In the genomic region with DNA sequence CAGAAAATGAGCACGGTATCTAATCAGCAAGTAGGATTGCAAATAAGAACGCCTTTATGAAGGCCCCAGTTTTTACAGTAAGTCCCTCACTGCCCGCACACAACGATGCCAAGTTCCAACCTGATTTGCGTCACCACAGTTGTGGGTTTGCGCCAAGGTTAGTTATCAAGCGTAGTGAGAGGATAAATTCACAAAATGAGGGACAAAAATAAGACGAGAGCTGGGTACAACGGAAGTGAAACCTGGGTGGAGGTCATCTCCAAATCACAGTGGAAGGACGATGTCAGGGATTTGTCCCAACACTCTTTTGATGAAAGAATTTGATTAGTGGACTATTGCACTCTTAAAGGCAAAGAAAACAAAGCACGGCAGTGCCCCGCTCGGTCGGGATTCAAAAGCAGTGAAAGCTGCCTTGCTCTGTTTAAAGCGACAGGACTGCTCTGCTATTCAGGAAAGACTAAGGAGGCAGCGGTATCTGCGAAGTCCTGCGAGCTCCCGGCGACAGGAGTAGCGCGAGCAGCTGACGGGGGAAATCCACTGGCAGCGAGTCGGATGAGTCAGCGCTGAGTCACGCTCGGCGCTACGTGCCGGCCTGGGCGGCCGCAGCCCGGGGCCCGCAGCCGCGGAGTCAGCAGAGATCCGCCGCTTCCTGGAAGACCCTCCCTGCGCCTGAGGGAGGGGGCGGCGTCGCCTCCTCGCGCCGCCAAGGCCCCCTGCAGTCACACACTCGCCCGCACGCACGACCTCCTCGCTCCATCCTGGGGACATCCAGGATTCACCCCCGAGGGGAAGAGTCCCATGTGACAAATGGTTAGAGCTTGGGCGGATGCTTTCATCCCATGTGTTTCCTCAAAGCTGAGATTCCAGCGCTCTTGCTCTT, we compare ENCODE assay signal across 8 cellular contexts.
DNase-seq lines count a peak whose midpoint lies in the region; ATAC-seq and TF ChIP-seq lines count a peak whose summit lies in the region.

No MANE protein-coding gene starts in this region.

- peaks cover 9% of the 10 kb centered on the region for H3K36me3 Mint-ChIP-seq in activated naive CD4-positive, alpha-beta T cell treated with anti-CD3 and anti-CD28 coated beads for 36 hours (ENCODE audit: low read depth)

- CTCF ChIA-PET in activated naive CD4-positive, alpha-beta T cell treated with anti-CD3 and anti-CD28 coated beads for 36 hours (lab: Charles Lee) = interaction anchor here (0.5 to 2.6 kb wide), 6 partner anchors 43 to 348 kb away, joined by 3 to 16 read pairs (median 3); a partner anchor contains a TSS

- H3K9me3 ChIP-seq in gastroesophageal sphincter (no peaks in the 10 kb centered on the region), neutrophil (no peaks in the 10 kb centered on the region)

- WGBS in gastroesophageal sphincter (ENCODE audit: low coverage in 1 of 2), 2 donors = 0 to 2% methylated on average over 12 to 15 of the region's 54 CpGs

- DNase-seq in ELF-1 (ENCODE audit: low read depth, low spot score) (peak; percentile 100), GOT3 (lab: John Stamatoyannopoulos, UW) (peak; percentile 88), LNCaP clone FGC (ENCODE audit: low read depth) (peak; percentile 86), SIG-M5 treated with dmso at 0.1 percent for 504 hours (lab: John Stamatoyannopoulos, UW; ENCODE audit: unreplicated experiment) (peak; percentile 87), substantia nigra (lab: John Stamatoyannopoulos, UW) (peak; percentile 53 to 94 (median 84))
- DNase-seq in activated naive CD4-positive, alpha-beta T cell treated with anti-CD3 and anti-CD28 coated beads for 36 hours = peak; percentile 94

- H3K36me3 ChIP-seq in gastroesophageal sphincter = no peaks in the 10 kb centered on the region
- no peaks in the 10 kb centered on the region for H3K36me3 ChIP-seq in neutrophil

- H3K4me3 ChIP-seq in LNCaP clone FGC (ENCODE audit: low read depth, low read length) (peak overlapping the region; percentile 41), gastroesophageal sphincter (peak overlapping the region; percentile 57 to 61), neutrophil (ENCODE audit: low read depth in 1 of 2, low read length in 1 of 2) (peak overlapping the region; percentile 67 to 73)

- peaks cover 18% of the 10 kb centered on the region for H3K9me3 Mint-ChIP-seq in activated naive CD4-positive, alpha-beta T cell treated with anti-CD3 and anti-CD28 coated beads for 36 hours

- TF ChIP-seq CTCF in LNCaP clone FGC (IDR thresholded peaks at IDR 0.05; ENCODE audit: control insufficient read depth, extremely low read depth, insufficient read depth) (0 out of 2 replicates have a peak, but pooled peaks have one; percentile 8), gastroesophageal sphincter (IDR thresholded peaks at IDR 0.05) (peak in 3 of 4 experiments; percentile 11 to 16 (median 13)), neutrophil (IDR thresholded peaks at IDR 0.05) (no peak)

- no peak for TF ChIP-seq EP300 in gastroesophageal sphincter (IDR thresholded peaks at IDR 0.05)

- H3K27ac ChIP-seq in gastroesophageal sphincter = peak overlapping the region; percentile 80 to 95 (median 92)
- peak overlapping the region; percentile 78 for H3K27ac ChIP-seq in neutrophil
- peak overlapping the region; percentile 83 for H3K27ac ChIP-seq in substantia nigra (ENCODE audit: low read depth, low read length, poor library complexity, severe bottlenecking)

- peak overlapping the region; percentile 73 for H3K4me3 Mint-ChIP-seq in activated naive CD4-positive, alpha-beta T cell treated with anti-CD3 and anti-CD28 coated beads for 36 hours

- intact Hi-C loops in activated naive CD4-positive, alpha-beta T cell treated with anti-CD3 and anti-CD28 coated beads for 36 hours (cut with micrococcal nuclease) = loop anchor here (1.0 to 2.0 kb wide), 8 partner anchors 11 to 340 kb away; no protein-coding TSS in a partner anchor

- H3K27me3 Mint-ChIP-seq in activated naive CD4-positive, alpha-beta T cell treated with anti-CD3 and anti-CD28 coated beads for 36 hours (ENCODE audit: low read depth) = no peaks in the 10 kb centered on the region

- ATAC-seq in gastroesophageal sphincter = peak; percentile 98

- H3K4me1 ChIP-seq in gastroesophageal sphincter (peaks cover 0 to 39% (median 4%) of the 10 kb centered on the region in 3 donors), neutrophil (ENCODE audit: control insufficient read depth in 1 of 2, insufficient read depth in 1 of 2, low read depth in 1 of 2, low read length in 1 of 2) (peaks cover 29 to 34% of the 10 kb centered on the region in 2 experiments)

- H3K27ac Mint-ChIP-seq in activated naive CD4-positive, alpha-beta T cell treated with anti-CD3 and anti-CD28 coated beads for 36 hours = peak overlapping the region; percentile 87

- TF ChIP-seq POLR2A in gastroesophageal sphincter (IDR thresholded peaks at IDR 0.05) = peak; percentile 49 to 50

- peaks cover 42% of the 10 kb centered on the region for H3K4me1 Mint-ChIP-seq in activated naive CD4-positive, alpha-beta T cell treated with anti-CD3 and anti-CD28 coated beads for 36 hours (ENCODE audit: low read depth)

- H3K27me3 ChIP-seq in gastroesophageal sphincter (no peaks in the 10 kb centered on the region), neutrophil (peaks cover 40% of the 10 kb centered on the region)

Comparison
In these comparisons a context has a peak if more than half of its experiments do, and no peak if none do; other contexts are left out.
1. Peak in every context shown above with its lines: DNase-seq, ATAC-seq, H3K4me3 ChIP-seq and H3K27ac ChIP-seq.